ENCODE assay signal across 2 cellular contexts in genomic region chr6:46014054-46014453, GRCh38.
TF ChIP-seq lines count a peak whose summit lies in the region.

No MANE protein-coding gene starts in this region.

TF ChIP-seq in H1, 55 proteins besides CTCF, POLR2A, EP300 and RAD21:
- TF ChIP-seq SP1 (IDR thresholded peaks at IDR 0.05; ENCODE audit: low read depth, low read length) (no peak), CHD1 (IDR thresholded peaks at IDR 0.05; ENCODE audit: low read depth, low read length) (no peak), SUZ12 (IDR thresholded peaks at IDR 0.05; ENCODE audit: low read length) (no peak)

TF ChIP-seq in neural cell, 6 proteins besides CTCF, POLR2A, EP300 and RAD21:
- TF ChIP-seq SMC3 (conservative IDR thresholded peaks at IDR 0.05; ENCODE audit: poor library complexity) (no peak), EZH2 (IDR thresholded peaks at IDR 0.05; ENCODE audit: borderline replicate concordance, insufficient read depth, low read length, poor library complexity, severe bottlenecking) (no peak), TAF1 (IDR thresholded peaks at IDR 0.05; ENCODE audit: low read depth) (no peak)
